8 cellular contexts compared by ENCODE assay signal in genomic region chr10:111076682-111077661, GRCh38. TPM values are rescaled to one million over a fixed set of nuclear protein-coding genes. Genes with fewer than 3 reads are reported as not detected.
DNase-seq lines count a peak whose midpoint lies in the region; ATAC-seq and TF ChIP-seq lines count a peak whose summit lies in the region.

ADRA2A (plus strand) TSS chr10:111077029; CDS start chr10:111077997, 968 bp downstream.

- peaks cover 75% of the 10 kb centered on the region for H3K27me3 Mint-ChIP-seq in activated naive CD8-positive, alpha-beta T cell treated with anti-CD3 and anti-CD28 coated beads for 36 hours

- no peak within 1 kb of the TSS for H2BK12ac ChIP-seq in trophoblast cell (ENCODE audit: low read length)

- no CpG with 5 or more reads among the region's 89 CpGs for WGBS in trophoblast cell (ENCODE audit: extremely low coverage, insufficient coverage, insufficient read length)

- TF ChIP-seq CTCF in left ventricle myocardium inferior (IDR thresholded peaks at IDR 0.05; ENCODE audit: borderline replicate concordance), result no peak

- H3K4me3 ChIP-seq in H7 (ENCODE audit: insufficient read depth, low read depth, low read length) (peak within 1 kb of the TSS; percentile 61), left ventricle myocardium inferior (peak within 1 kb of the TSS; percentile 69), trophoblast cell (ENCODE audit: low read depth, low read length) (peak within 1 kb of the TSS; percentile 64)

- no peak for ATAC-seq in HG03442 (IDR thresholded peaks at IDR 0.05; ENCODE audit: unreplicated experiment)

- H3K4ac ChIP-seq in trophoblast cell (ENCODE audit: low read depth, low read length), result no peak within 1 kb of the TSS

- H2AFZ ChIP-seq in trophoblast cell (ENCODE audit: insufficient read depth, low read length, poor library complexity), result peak within 1 kb of the TSS; percentile 27

- peak within 1 kb of the TSS; percentile 27 for H3K27ac ChIP-seq in left ventricle myocardium inferior (replicated peaks)
- H3K27ac ChIP-seq in trophoblast cell (ENCODE audit: low read depth, low read length), result no peak within 1 kb of the TSS

- peaks cover 2% of the 10 kb centered on the region for H3K9me3 Mint-ChIP-seq in activated naive CD8-positive, alpha-beta T cell treated with anti-CD3 and anti-CD28 coated beads for 36 hours

- no peak within 1 kb of the TSS for H2BK120ac ChIP-seq in trophoblast cell (ENCODE audit: insufficient read depth, low read length, poor library complexity)

- no peak within 1 kb of the TSS for H3K23ac ChIP-seq in trophoblast cell (ENCODE audit: low read length)

- no peak within 1 kb of the TSS for H3K14ac ChIP-seq in trophoblast cell (ENCODE audit: low read length)

- no peak within 1 kb of the TSS for H4K12ac ChIP-seq in trophoblast cell (ENCODE audit: low read depth, low read length)

- H2BK5ac ChIP-seq in trophoblast cell (ENCODE audit: low read depth, low read length, poor library complexity), result no peak within 1 kb of the TSS

- H3K9me3 ChIP-seq in left ventricle myocardium inferior (replicated peaks), result no peaks in the 10 kb centered on the region
- peaks cover 13% of the 10 kb centered on the region for H3K9me3 ChIP-seq in trophoblast cell (ENCODE audit: insufficient read depth, low read depth, low read length)

- H3K27ac Mint-ChIP-seq in activated naive CD8-positive, alpha-beta T cell treated with anti-CD3 and anti-CD28 coated beads for 36 hours, result no peak within 1 kb of the TSS

- no peak within 1 kb of the TSS for H3K18ac ChIP-seq in trophoblast cell (ENCODE audit: low read length)

- H3K79me1 ChIP-seq in trophoblast cell (ENCODE audit: low read length), result no peaks in the 10 kb centered on the region

- peak within 1 kb of the TSS; percentile 71 for H3K4me3 Mint-ChIP-seq in activated naive CD8-positive, alpha-beta T cell treated with anti-CD3 and anti-CD28 coated beads for 36 hours

- no peaks in the 10 kb centered on the region for H3K79me2 ChIP-seq in trophoblast cell (ENCODE audit: control insufficient read depth, insufficient read depth, low read length, poor library complexity)

- peaks cover 31% of the 10 kb centered on the region for H3K27me3 ChIP-seq in H7 (ENCODE audit: control insufficient read depth, insufficient read depth, low read length)
- peaks cover 89% of the 10 kb centered on the region for H3K27me3 ChIP-seq in left ventricle myocardium inferior (ENCODE audit: low read depth)
- peaks cover 29% of the 10 kb centered on the region for H3K27me3 ChIP-seq in trophoblast cell (ENCODE audit: insufficient read depth, low read length)

- intact Hi-C loops in left ventricle myocardium inferior (cut with micrococcal nuclease), result no loop called here

- no peak within 1 kb of the TSS for H4K8ac ChIP-seq in trophoblast cell (ENCODE audit: low read depth, low read length)

- peak within 1 kb of the TSS; percentile 73 for H3K4me2 ChIP-seq in trophoblast cell (ENCODE audit: low read length)

- H4K91ac ChIP-seq in trophoblast cell (ENCODE audit: low read depth, low read length), result no peak within 1 kb of the TSS

- H3K4me1 ChIP-seq in left ventricle myocardium inferior (peaks cover 37% of the 10 kb centered on the region), trophoblast cell (ENCODE audit: control insufficient read depth in 1 of 2, insufficient read depth in 2 of 2, low read length in 2 of 2) (peaks cover 5 to 8% of the 10 kb centered on the region in 2 experiments)

- H3K9ac ChIP-seq in trophoblast cell (ENCODE audit: low read length), result no peak within 1 kb of the TSS

- H3K36me3 ChIP-seq in H7 (replicated peaks; ENCODE audit: control insufficient read depth, insufficient read depth, low read length) (no peaks in the 10 kb centered on the region), left ventricle myocardium inferior (no peaks in the 10 kb centered on the region), trophoblast cell (ENCODE audit: control insufficient read depth in 1 of 2, insufficient read depth in 2 of 2, low read length in 2 of 2) (no peaks in the 10 kb centered on the region)

- H3K36me3 Mint-ChIP-seq in activated naive CD8-positive, alpha-beta T cell treated with anti-CD3 and anti-CD28 coated beads for 36 hours, result peaks cover 2% of the 10 kb centered on the region

- DNase-seq in D341Med (ENCODE audit: low spot score) (peak; percentile 82), H7 (peak; percentile 94), NCI-H446 treated with DMSO at 0.1 percent for 48 hours (lab: John Stamatoyannopoulos, UW) (peak; percentile 70), left ventricle myocardium inferior (peak; percentile 35), trophoblast cell (peak in 1 of 2 donors; percentile 21), epidermal melanocyte (ENCODE audit: insufficient read length, low spot score) (no peak)
- peak; percentile 33 for DNase-seq in activated naive CD8-positive, alpha-beta T cell treated with anti-CD3 and anti-CD28 coated beads for 36 hours

- peaks cover 4% of the 10 kb centered on the region for H3K4me1 Mint-ChIP-seq in activated naive CD8-positive, alpha-beta T cell treated with anti-CD3 and anti-CD28 coated beads for 36 hours

- H2AK5ac ChIP-seq in trophoblast cell (ENCODE audit: low read length), result no peak within 1 kb of the TSS

RNA-seq across cellular contexts. Expression of gene ADRA2A, which starts in this region (rescaled TPM):
- 1.9 and 4.3 TPM in 2 replicates for total RNA-seq in H7 (2014; rRNA removed; shearing (Covaris generic))
- total RNA-seq in activated naive CD8-positive, alpha-beta T cell treated with anti-CD3 and anti-CD28 coated beads for 36 hours, result not detected
- total RNA-seq in left ventricle myocardium inferior, result 0.27 TPM
- polyA plus RNA-seq in trophoblast cell (2013), result 0.08 and 0.11 TPM in 2 replicates

Comparison
In these comparisons a context has a peak if more than half of its experiments do, and no peak if none do; other contexts are left out.
1. Peak in DNase-seq in activated naive CD8-positive, alpha-beta T cell treated with anti-CD3 and anti-CD28 coated beads for 36 hours; RNA of the gene not detected or under 1 TPM.
2. Peak in DNase-seq, H3K4me3 ChIP-seq and H3K27ac ChIP-seq in left ventricle myocardium inferior; RNA of the gene not detected or under 1 TPM.